17 cellular contexts compared by ENCODE assay signal in genomic region chr17:67569873-67570272, GRCh38.
DNase-seq lines count a peak whose midpoint lies in the region; ATAC-seq, FAIRE-seq and TF ChIP-seq lines count a peak whose summit lies in the region.
"Had no signal": no experiment of that assay in that cellular context is flagged by ENCODE, and none has a peak within 500 bp of the region (broad histone marks: within the 10 kb centered on the region; RNA-seq: fewer than 3 reads in every experiment).

No MANE protein-coding gene starts in this region.

- FAIRE-seq in kidney (lab: Jason Lieb, UNC): no peak
- FAIRE-seq: A549, HepG2 had no signal

- no peak overlapping the region for H3K27ac ChIP-seq in kidney (ENCODE audit: low read depth in 2 of 2, low read length in 2 of 2)
- H3K27ac ChIP-seq: A549, psoas muscle had no signal

- H3K9ac ChIP-seq in kidney (ENCODE audit: low read length in 2 of 2): no peak overlapping the region

- peaks cover 1 to 3% of the 10 kb centered on the region in 2 donors for H3K4me1 ChIP-seq in kidney (ENCODE audit: control insufficient read depth in 1 of 2, insufficient read depth in 1 of 2, low read depth in 1 of 2, low read length in 2 of 2)
- H3K4me1 ChIP-seq: A549, psoas muscle had no signal

- H3K4me1 Mint-ChIP-seq in activated naive CD4-positive, alpha-beta T cell treated with anti-CD3 and anti-CD28 coated beads, Interleukin-2, amount 50 U/mL, for 24 hours: peaks cover 45% of the 10 kb centered on the region
- peaks cover 48% of the 10 kb centered on the region for H3K4me1 Mint-ChIP-seq in central memory CD8-positive, alpha-beta T cell
- peaks cover 64% of the 10 kb centered on the region for H3K4me1 Mint-ChIP-seq in stimulated activated memory B cell treated with anti-CD40 and anti-IgM and Interleukin-4, amounts not matched to agents 10 μg/mL and 1 μg/mL and 100 μg/mL, for 72 hours
- no peaks in the 10 kb centered on the region for H3K4me1 Mint-ChIP-seq in chondrocyte (ENCODE audit: low read depth)

- peaks cover 0 to 9% of the 10 kb centered on the region in 2 donors for H3K36me3 ChIP-seq in kidney (ENCODE audit: control insufficient read depth in 1 of 2, insufficient read depth in 2 of 2, low read length in 2 of 2)

- H3K4me3 Mint-ChIP-seq in activated naive CD4-positive, alpha-beta T cell treated with anti-CD3 and anti-CD28 coated beads, Interleukin-2, amount 50 U/mL, for 24 hours: no peak overlapping the region
- H3K4me3 Mint-ChIP-seq in central memory CD8-positive, alpha-beta T cell: no peak overlapping the region
- peak overlapping the region; percentile 57 for H3K4me3 Mint-ChIP-seq in stimulated activated memory B cell treated with anti-CD40 and anti-IgM and Interleukin-4, amounts not matched to agents 10 μg/mL and 1 μg/mL and 100 μg/mL, for 72 hours
- H3K4me3 Mint-ChIP-seq in chondrocyte (ENCODE audit: unreplicated experiment): no peak overlapping the region
- H3K4me3 Mint-ChIP-seq: activated naive CD8-positive, alpha-beta T cell treated with anti-CD3 and anti-CD28 coated beads, Interleukin-2, amount 10 ng/mL, durations not matched to agents 7 days and 5 days; type B pancreatic cell had no signal

- ATAC-seq in central memory CD8-positive, alpha-beta T cell (replicated peaks; ENCODE audit: extremely low read depth, poor library complexity, severe bottlenecking): no peak
- peak; percentile 63 for ATAC-seq in stimulated activated memory B cell treated with anti-CD40 and anti-IgM and Interleukin-4, amounts not matched to agents 10 μg/mL and 1 μg/mL and 100 μg/mL, for 72 hours
- no peak for ATAC-seq in HG03460 (IDR thresholded peaks at IDR 0.05; ENCODE audit: unreplicated experiment)
- ATAC-seq: A549, psoas muscle had no signal

- no peak for DNase-seq in activated naive CD4-positive, alpha-beta T cell treated with anti-CD3 and anti-CD28 coated beads, Interleukin-2, amount 50 U/mL, for 16 hours
- DNase-seq in NAMALWA (ENCODE audit: low spot score): peak; percentile 44
- DNase-seq in central memory CD8-positive, alpha-beta T cell (ENCODE audit: low spot score in 2 of 2): no peak
- no peak for DNase-seq in kidney
- DNase-seq in chondrocyte (ENCODE audit: low spot score): no peak
- DNase-seq: activated naive CD8-positive, alpha-beta T cell treated with anti-CD3 and anti-CD28 coated beads, Interleukin-2, amount 10 ng/mL, durations not matched to agents 7 days and 5 days; cortex of kidney; NCI-H1417; NCI-H345; psoas muscle; stimulated activated CD4-positive, alpha-beta T cell treated with anti-CD3 and anti-CD28 coated beads, Interleukin-15, amount 100 ng/mL, for 24 hours had no signal

- H3K9me3 Mint-ChIP-seq in activated naive CD4-positive, alpha-beta T cell treated with anti-CD3 and anti-CD28 coated beads, Interleukin-2, amount 50 U/mL, for 24 hours: no peaks in the 10 kb centered on the region
- H3K9me3 Mint-ChIP-seq in central memory CD8-positive, alpha-beta T cell: no peaks in the 10 kb centered on the region
- no peaks in the 10 kb centered on the region for H3K9me3 Mint-ChIP-seq in stimulated activated memory B cell treated with anti-CD40 and anti-IgM and Interleukin-4, amounts not matched to agents 10 μg/mL and 1 μg/mL and 100 μg/mL, for 72 hours
- H3K9me3 Mint-ChIP-seq in chondrocyte (ENCODE audit: low read depth): no peaks in the 10 kb centered on the region
- H3K9me3 Mint-ChIP-seq: activated naive CD8-positive, alpha-beta T cell treated with anti-CD3 and anti-CD28 coated beads, Interleukin-2, amount 10 ng/mL, durations not matched to agents 7 days and 5 days; type B pancreatic cell had no signal

- H3K4me3 ChIP-seq in kidney (ENCODE audit: low read length in 2 of 2): no peak overlapping the region
- H3K4me3 ChIP-seq: A549, psoas muscle had no signal

- H3K27ac Mint-ChIP-seq in activated naive CD4-positive, alpha-beta T cell treated with anti-CD3 and anti-CD28 coated beads, Interleukin-2, amount 50 U/mL, for 24 hours: peak overlapping the region; percentile 72
- peak overlapping the region; percentile 79 for H3K27ac Mint-ChIP-seq in central memory CD8-positive, alpha-beta T cell (ENCODE audit: low read depth)
- H3K27ac Mint-ChIP-seq in stimulated activated memory B cell treated with anti-CD40 and anti-IgM and Interleukin-4, amounts not matched to agents 10 μg/mL and 1 μg/mL and 100 μg/mL, for 72 hours: peak overlapping the region; percentile 87
- H3K27ac Mint-ChIP-seq in chondrocyte (ENCODE audit: unreplicated experiment): no peak overlapping the region
- H3K27ac Mint-ChIP-seq: activated naive CD8-positive, alpha-beta T cell treated with anti-CD3 and anti-CD28 coated beads, Interleukin-2, amount 10 ng/mL, durations not matched to agents 7 days and 5 days; type B pancreatic cell had no signal

- TF ChIP-seq CTCF in kidney (IDR thresholded peaks at IDR 0.05; ENCODE audit: borderline replicate concordance, extremely low read depth, insufficient read depth) (no peak), chondrocyte (IDR thresholded peaks at IDR 0.05) (no peak)

- H3K36me3 Mint-ChIP-seq in activated naive CD4-positive, alpha-beta T cell treated with anti-CD3 and anti-CD28 coated beads, Interleukin-2, amount 50 U/mL, for 24 hours: peaks cover 10% of the 10 kb centered on the region
- H3K36me3 Mint-ChIP-seq in central memory CD8-positive, alpha-beta T cell (ENCODE audit: insufficient read depth): peaks cover 27% of the 10 kb centered on the region
- peaks cover 21% of the 10 kb centered on the region for H3K36me3 Mint-ChIP-seq in stimulated activated memory B cell treated with anti-CD40 and anti-IgM and Interleukin-4, amounts not matched to agents 10 μg/mL and 1 μg/mL and 100 μg/mL, for 72 hours
- peaks cover 3% of the 10 kb centered on the region for H3K36me3 Mint-ChIP-seq in chondrocyte (ENCODE audit: low read depth)
- H3K36me3 Mint-ChIP-seq: type B pancreatic cell had no signal

- intact Hi-C loops in kidney (cut with DNase I): no loop called here

- H3K27me3 Mint-ChIP-seq in activated naive CD4-positive, alpha-beta T cell treated with anti-CD3 and anti-CD28 coated beads, Interleukin-2, amount 50 U/mL, for 24 hours: no peaks in the 10 kb centered on the region
- no peaks in the 10 kb centered on the region for H3K27me3 Mint-ChIP-seq in central memory CD8-positive, alpha-beta T cell
- H3K27me3 Mint-ChIP-seq in stimulated activated memory B cell treated with anti-CD40 and anti-IgM and Interleukin-4, amounts not matched to agents 10 μg/mL and 1 μg/mL and 100 μg/mL, for 72 hours: peaks cover 18% of the 10 kb centered on the region
- H3K27me3 Mint-ChIP-seq in chondrocyte (ENCODE audit: low read depth): peaks cover 3% of the 10 kb centered on the region
- H3K27me3 Mint-ChIP-seq: activated naive CD8-positive, alpha-beta T cell treated with anti-CD3 and anti-CD28 coated beads, Interleukin-2, amount 10 ng/mL, durations not matched to agents 7 days and 5 days had no signal

- no peaks in the 10 kb centered on the region for H3K9me3 ChIP-seq in kidney (ENCODE audit: control insufficient read depth in 1 of 2, low read length in 2 of 2)
- H3K9me3 ChIP-seq: A549, psoas muscle had no signal
